1 cellular context compared by ENCODE assay signal in genomic region chr20:31476648-31477220, GRCh38.
TF ChIP-seq lines count a peak whose summit lies in the region.

No MANE protein-coding gene starts in this region.

TF ChIP-seq in HepG2, 621 proteins besides CTCF, POLR2A, EP300 and RAD21:
- TF ChIP-seq RXRA (CRISPR knock-in tag; IDR thresholded peaks at IDR 0.05) (no peak), NFE2L1 (CRISPR knock-in tag; IDR thresholded peaks at IDR 0.05; ENCODE audit: borderline replicate concordance) (no peak), RFX3 (CRISPR knock-in tag; IDR thresholded peaks at IDR 0.05) (no peak), ZNF451 (CRISPR knock-in tag; IDR thresholded peaks at IDR 0.05) (no peak), ZNF124 (CRISPR knock-in tag; IDR thresholded peaks at IDR 0.05) (no peak)
